In genomic region chr3:59451041-59451763, GRCh38 we compare ENCODE assay signal across 1 cellular context.
A peak's percentile ranks its signal among the peaks of the same experiment; 100 is the strongest.
TF ChIP-seq lines count a peak whose summit lies in the region.

No MANE protein-coding gene starts in this region.

TF ChIP-seq in GM12878, 131 proteins besides CTCF, POLR2A, EP300 and RAD21 (continued from another document and continues in another):
- TF ChIP-seq MTA2 (IDR thresholded peaks at IDR 0.05; ENCODE audit: low read depth) (peak; percentile 96), YBX1 (IDR thresholded peaks at IDR 0.05) (no peak), NFIC (IDR thresholded peaks at IDR 0.05; ENCODE audit: low read depth, low read length) (peak; percentile 93), TARDBP (IDR thresholded peaks at IDR 0.05; ENCODE audit: borderline replicate concordance) (no peak), YY1 (IDR thresholded peaks at IDR 0.05; ENCODE audit: low read depth, low read length) (peak; percentile 47; the same call in 1 of the 2 replicates), EGR1 (IDR thresholded peaks at IDR 0.05; ENCODE audit: borderline replicate concordance in 1 of 2, low read depth in 2 of 2, low read length in 2 of 2) (no peak), NRF1 (conservative IDR thresholded peaks at IDR 0.05; ENCODE audit: low read depth, low read length) (no peak), BACH1 (IDR thresholded peaks at IDR 0.05; ENCODE audit: borderline replicate concordance) (peak; percentile 78; the same call in 1 of the 2 replicates), FOXK2 (IDR thresholded peaks at IDR 0.05) (no peak), RELA (IDR thresholded peaks at IDR 0.05; ENCODE audit: borderline replicate concordance, partially characterized antibody) (no peak), SUPT20H (IDR thresholded peaks at IDR 0.05; ENCODE audit: borderline replicate concordance, control insufficient read depth, low read depth, low read length) (no peak), ZBTB4 (CRISPR knock-in tag; IDR thresholded peaks at IDR 0.05) (no peak), TAF1 (IDR thresholded peaks at IDR 0.05; ENCODE audit: borderline replicate concordance, low read depth, low read length) (no peak), NFXL1 (IDR thresholded peaks at IDR 0.05; ENCODE audit: borderline replicate concordance) (no peak), ZBTB11 (CRISPR knock-in tag; IDR thresholded peaks at IDR 0.05) (no peak), STAT1 (conservative IDR thresholded peaks at IDR 0.05) (no peak), TCF3 (IDR thresholded peaks at IDR 0.05; ENCODE audit: borderline replicate concordance, insufficient read depth, low read depth, low read length) (peak; percentile 86; the same call in 1 of the 2 replicates), GATAD2B (conservative IDR thresholded peaks at IDR 0.05; ENCODE audit: low read depth) (peak; percentile 63; the same call in 1 of the 2 replicates), TCF7 (IDR thresholded peaks at IDR 0.05; ENCODE audit: borderline replicate concordance) (no peak), SMAD5 (IDR thresholded peaks at IDR 0.05; ENCODE audit: low read depth) (no peak), ZNF622 (IDR thresholded peaks at IDR 0.05) (no peak), MTA3 (IDR thresholded peaks at IDR 0.05; ENCODE audit: borderline replicate concordance, low read length) (peak; percentile 79; the same call in 1 of the 2 replicates), CHD4 (IDR thresholded peaks at IDR 0.05) (no peak), CHD2 (IDR thresholded peaks at IDR 0.05; ENCODE audit: borderline replicate concordance, low read depth, low read length) (peak; percentile 83), JUNB (IDR thresholded peaks at IDR 0.05) (peak; percentile 52; the same call in 1 of the 2 replicates), SREBF1 (IDR thresholded peaks at IDR 0.05; ENCODE audit: low read length) (peak; percentile 62), HDAC6 (IDR thresholded peaks at IDR 0.05; ENCODE audit: unreplicated experiment) (no peak), PAX5 (IDR thresholded peaks at IDR 0.05; ENCODE audit: borderline replicate concordance, low read depth, low read length) (peak; percentile 81; the same call in 1 of the 2 replicates), RFX5 (IDR thresholded peaks at IDR 0.05; ENCODE audit: low read depth, low read length) (no peak), ZNF207 (IDR thresholded peaks at IDR 0.05; ENCODE audit: borderline replicate concordance) (no peak), ZNF384 (IDR thresholded peaks at IDR 0.05; ENCODE audit: borderline replicate concordance, low read depth, low read length) (no peak), MYB (IDR thresholded peaks at IDR 0.05; ENCODE audit: borderline replicate concordance, low read depth, low read length) (peak; percentile 74; the same call in 1 of the 2 replicates), GABPA (IDR thresholded peaks at IDR 0.05; ENCODE audit: low read depth) (peak; percentile 44; the same call in 1 of the 2 replicates), MEF2B (IDR thresholded peaks at IDR 0.05; ENCODE audit: partially characterized antibody, poor library complexity, severe bottlenecking) (peak; percentile 93), SRF (IDR thresholded peaks at IDR 0.05; ENCODE audit: low read depth in 2 of 2, low read length in 2 of 2) (no peak), NKRF (conservative IDR thresholded peaks at IDR 0.05) (no peak), PRDM15 (CRISPR knock-in tag; IDR thresholded peaks at IDR 0.05) (no peak), EED (IDR thresholded peaks at IDR 0.05; ENCODE audit: low read depth) (peak; percentile 24; the same call in 1 of the 2 replicates), POLR2AphosphoS5 (IDR thresholded peaks at IDR 0.05; ENCODE audit: low read length) (no peak), IKZF1 (conservative IDR thresholded peaks at IDR 0.05) (peak; percentile 86), CBX3 (IDR thresholded peaks at IDR 0.05; ENCODE audit: borderline replicate concordance, low read depth) (no peak)
- TF ChIP-seq, protein P1, sequence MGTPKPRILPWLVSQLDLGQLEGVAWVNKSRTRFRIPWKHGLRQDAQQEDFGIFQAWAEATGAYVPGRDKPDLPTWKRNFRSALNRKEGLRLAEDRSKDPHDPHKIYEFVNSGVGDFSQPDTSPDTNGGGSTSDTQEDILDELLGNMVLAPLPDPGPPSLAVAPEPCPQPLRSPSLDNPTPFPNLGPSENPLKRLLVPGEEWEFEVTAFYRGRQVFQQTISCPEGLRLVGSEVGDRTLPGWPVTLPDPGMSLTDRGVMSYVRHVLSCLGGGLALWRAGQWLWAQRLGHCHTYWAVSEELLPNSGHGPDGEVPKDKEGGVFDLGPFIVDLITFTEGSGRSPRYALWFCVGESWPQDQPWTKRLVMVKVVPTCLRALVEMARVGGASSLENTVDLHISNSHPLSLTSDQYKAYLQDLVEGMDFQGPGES (IDR thresholded peaks at IDR 0.05), result no peak
- TF ChIP-seq, protein P2, sequence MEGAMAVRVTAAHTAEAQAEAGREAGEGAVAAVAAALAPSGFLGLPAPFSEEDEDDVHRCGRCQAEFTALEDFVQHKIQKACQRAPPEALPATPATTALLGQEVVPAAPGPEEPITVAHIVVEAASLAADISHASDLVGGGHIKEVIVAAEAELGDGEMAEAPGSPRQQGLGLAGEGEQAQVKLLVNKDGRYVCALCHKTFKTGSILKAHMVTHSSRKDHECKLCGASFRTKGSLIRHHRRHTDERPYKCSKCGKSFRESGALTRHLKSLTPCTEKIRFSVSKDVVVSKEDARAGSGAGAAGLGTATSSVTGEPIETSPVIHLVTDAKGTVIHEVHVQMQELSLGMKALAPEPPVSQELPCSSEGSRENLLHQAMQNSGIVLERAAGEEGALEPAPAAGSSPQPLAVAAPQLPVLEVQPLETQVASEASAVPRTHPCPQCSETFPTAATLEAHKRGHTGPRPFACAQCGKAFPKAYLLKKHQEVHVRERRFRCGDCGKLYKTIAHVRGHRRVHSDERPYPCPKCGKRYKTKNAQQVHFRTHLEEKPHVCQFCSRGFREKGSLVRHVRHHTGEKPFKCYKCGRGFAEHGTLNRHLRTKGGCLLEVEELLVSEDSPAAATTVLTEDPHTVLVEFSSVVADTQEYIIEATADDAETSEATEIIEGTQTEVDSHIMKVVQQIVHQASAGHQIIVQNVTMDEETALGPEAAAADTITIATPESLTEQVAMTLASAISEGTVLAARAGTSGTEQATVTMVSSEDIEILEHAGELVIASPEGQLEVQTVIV (IDR thresholded peaks at IDR 0.05; ENCODE audit: borderline replicate concordance, partially characterized antibody), result no peak
- TF ChIP-seq, protein P3, sequence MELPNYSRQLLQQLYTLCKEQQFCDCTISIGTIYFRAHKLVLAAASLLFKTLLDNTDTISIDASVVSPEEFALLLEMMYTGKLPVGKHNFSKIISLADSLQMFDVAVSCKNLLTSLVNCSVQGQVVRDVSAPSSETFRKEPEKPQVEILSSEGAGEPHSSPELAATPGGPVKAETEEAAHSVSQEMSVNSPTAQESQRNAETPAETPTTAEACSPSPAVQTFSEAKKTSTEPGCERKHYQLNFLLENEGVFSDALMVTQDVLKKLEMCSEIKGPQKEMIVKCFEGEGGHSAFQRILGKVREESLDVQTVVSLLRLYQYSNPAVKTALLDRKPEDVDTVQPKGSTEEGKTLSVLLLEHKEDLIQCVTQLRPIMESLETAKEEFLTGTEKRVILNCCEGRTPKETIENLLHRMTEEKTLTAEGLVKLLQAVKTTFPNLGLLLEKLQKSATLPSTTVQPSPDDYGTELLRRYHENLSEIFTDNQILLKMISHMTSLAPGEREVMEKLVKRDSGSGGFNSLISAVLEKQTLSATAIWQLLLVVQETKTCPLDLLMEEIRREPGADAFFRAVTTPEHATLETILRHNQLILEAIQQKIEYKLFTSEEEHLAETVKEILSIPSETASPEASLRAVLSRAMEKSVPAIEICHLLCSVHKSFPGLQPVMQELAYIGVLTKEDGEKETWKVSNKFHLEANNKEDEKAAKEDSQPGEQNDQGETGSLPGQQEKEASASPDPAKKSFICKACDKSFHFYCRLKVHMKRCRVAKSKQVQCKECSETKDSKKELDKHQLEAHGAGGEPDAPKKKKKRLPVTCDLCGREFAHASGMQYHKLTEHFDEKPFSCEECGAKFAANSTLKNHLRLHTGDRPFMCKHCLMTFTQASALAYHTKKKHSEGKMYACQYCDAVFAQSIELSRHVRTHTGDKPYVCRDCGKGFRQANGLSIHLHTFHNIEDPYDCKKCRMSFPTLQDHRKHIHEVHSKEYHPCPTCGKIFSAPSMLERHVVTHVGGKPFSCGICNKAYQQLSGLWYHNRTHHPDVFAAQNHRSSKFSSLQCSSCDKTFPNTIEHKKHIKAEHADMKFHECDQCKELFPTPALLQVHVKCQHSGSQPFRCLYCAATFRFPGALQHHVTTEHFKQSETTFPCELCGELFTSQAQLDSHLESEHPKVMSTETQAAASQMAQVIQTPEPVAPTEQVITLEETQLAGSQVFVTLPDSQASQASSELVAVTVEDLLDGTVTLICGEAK (IDR thresholded peaks at IDR 0.05; ENCODE audit: borderline replicate concordance), result no peak
